In the genomic region with DNA sequence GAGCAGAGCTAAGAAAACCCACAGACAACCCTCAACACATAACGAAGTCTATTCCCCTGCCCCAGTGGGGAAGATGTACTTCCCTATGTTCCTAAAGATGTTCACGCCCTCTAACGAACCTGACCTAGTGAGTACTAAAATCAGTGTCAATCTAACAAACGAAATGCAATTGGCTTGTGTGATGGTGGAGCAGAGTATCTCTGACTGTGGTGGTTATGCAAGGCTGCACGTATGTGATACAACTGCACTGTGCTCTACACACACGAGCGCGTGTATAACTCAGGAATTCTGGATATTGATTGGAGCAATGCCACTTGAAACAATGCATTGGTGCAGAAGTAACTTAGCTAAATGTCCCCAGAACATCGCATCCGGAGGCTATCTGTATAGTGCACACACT, we compare ENCODE assay signal across 8 cellular contexts. TPM values are rescaled to one million over a fixed set of nuclear protein-coding genes. Genes with fewer than 3 reads are reported as not detected.
DNase-seq lines count a peak whose midpoint lies in the region; ATAC-seq and TF ChIP-seq lines count a peak whose summit lies in the region.

No MANE protein-coding gene starts in this region.

- no peak overlapping the region for H3K27ac ChIP-seq in ACC112 (ENCODE audit: low read depth, low read length)
- H3K27ac ChIP-seq in thyroid gland = no peak overlapping the region

- intact Hi-C loops in left colon (cut with DNase I, micrococcal nuclease) = no loop called here
- intact Hi-C loops in thyroid gland (cut with DNase I) = loop anchor here (5.0 kb wide), 1 partner anchor 71 kb away; no protein-coding TSS in a partner anchor

- WGBS in thyroid gland, 2 donors = 27 to 31% methylated on average over 10 of the region's 10 CpGs

- no peaks in the 10 kb centered on the region for H3K9me3 ChIP-seq in thyroid gland

- no peak for TF ChIP-seq POLR2A in thyroid gland (IDR thresholded peaks at IDR 0.05)

- peaks cover 13% of the 10 kb centered on the region for H3K4me1 ChIP-seq in ACC112 (ENCODE audit: control insufficient read depth, insufficient read depth, low read length, unreplicated experiment)
- H3K4me1 ChIP-seq in thyroid gland = peaks cover 17 to 23% of the 10 kb centered on the region in 2 donors

- ATAC-seq in left colon = peak; percentile 18

- H3K79me2 ChIP-seq in ACC112 (ENCODE audit: control insufficient read depth, insufficient read depth, low read length, unreplicated experiment) = peaks cover 46% of the 10 kb centered on the region

- H3K4me3 ChIP-seq in ACC112 (ENCODE audit: low read depth, low read length) (peak overlapping the region; percentile 96), thyroid gland (replicated peaks in 1 of 3) (peak overlapping the region in 2 of 3 donors; percentile 88 to 91)

- DNase-seq in HK-2 (ENCODE audit: unreplicated experiment) = peak; percentile 8
- peak; percentile 44 for DNase-seq in amniotic epithelial cell (ENCODE audit: low read depth)
- DNase-seq in left colon = no peak
- DNase-seq in thyroid gland = no peak
- no peak for DNase-seq in globus pallidus (ENCODE audit: low spot score)
- DNase-seq in ecto neural progenitor cell (ENCODE audit: low spot score) = no peak
- DNase-seq in activated CD4-positive, CD25-positive, alpha-beta regulatory T cell (lab: John Stamatoyannopoulos, UW) = no peak

- H3K36me3 ChIP-seq in ACC112 (ENCODE audit: insufficient read depth, low read length) (peaks cover 8% of the 10 kb centered on the region), thyroid gland (peaks cover 5 to 17% of the 10 kb centered on the region in 2 donors)

- no peak for TF ChIP-seq CTCF in thyroid gland (IDR thresholded peaks at IDR 0.05)

- H3K27me3 ChIP-seq in ACC112 (ENCODE audit: insufficient read depth, low read length) (no peaks in the 10 kb centered on the region), thyroid gland (no peaks in the 10 kb centered on the region)

- H2AFZ ChIP-seq in ACC112 (ENCODE audit: low read length, unreplicated experiment) = peak overlapping the region; percentile 91

RNA-seq across cellular contexts. Expression of a gene that starts 1.3 kb away (rescaled TPM):
- total RNA-seq in left colon (1 to 10 TPM; 6.7 to 7.1 TPM), thyroid gland (10 to 100 TPM in 3 of 4 donors, 1 to 10 TPM in 1; 8.0 to 19.8 (median 13.1) TPM)

RNA-seq across cellular contexts. Expression of a gene that starts 1.7 kb away (rescaled TPM):
- total RNA-seq in left colon (10 to 100 TPM; 75.3 to 89.7 TPM), thyroid gland (100 to 1,000 TPM in 1 of 4 donors, 10 to 100 TPM in 3; 88.3 to 100 (median 94.8) TPM)

Comparison
In these comparisons a context has a peak if more than half of its experiments do, and no peak if none do; other contexts are left out.
1. DNase-seq: peak in HK-2 (single experiment) and amniotic epithelial cell (single experiment); none in left colon (0 of 2), thyroid gland (0 of 2), globus pallidus (single experiment), ecto neural progenitor cell (single experiment) and activated CD4-positive, CD25-positive, alpha-beta regulatory T cell (0 of 4).